In genomic region chr6:6557504-6557839, GRCh38 we compare ENCODE assay signal across 13 cellular contexts. TPM values are rescaled to one million over a fixed set of nuclear protein-coding genes. Genes with fewer than 3 reads are reported as not detected.
DNase-seq lines count a peak whose midpoint lies in the region; ATAC-seq, FAIRE-seq and TF ChIP-seq lines count a peak whose summit lies in the region.
"Had no signal": no experiment of that assay in that cellular context is flagged by ENCODE, and none has a peak within 500 bp of the region (broad histone marks: within the 10 kb centered on the region; RNA-seq: fewer than 3 reads in every experiment).

No MANE protein-coding gene starts in this region.

- FAIRE-seq in GM19239 (lab: Jason Lieb, UNC) (peak; percentile 4), islet of Langerhans (lab: Jason Lieb, UNC) (peak; percentile 68), D721Med (lab: Jason Lieb, UNC) (no peak)

- H3K9me3 ChIP-seq in RWPE2 (ENCODE audit: severe bottlenecking) (no peaks in the 10 kb centered on the region), mammary epithelial cell (replicated peaks; ENCODE audit: insufficient read depth, low read length) (no peaks in the 10 kb centered on the region)
- H3K9me3 ChIP-seq: BLaER1, Caco-2 had no signal

- ATAC-seq in RWPE2 (ENCODE audit: low read depth): no peak
- no peak for ATAC-seq in HG02973 (IDR thresholded peaks at IDR 0.05; ENCODE audit: unreplicated experiment)

- H3K4me1 ChIP-seq in RWPE2 (ENCODE audit: insufficient read depth, poor library complexity, severe bottlenecking) (peaks cover 21% of the 10 kb centered on the region), mammary epithelial cell (ENCODE audit: insufficient read depth, low read length) (peaks cover 11% of the 10 kb centered on the region)
- H3K4me1 ChIP-seq: BLaER1, Caco-2 had no signal

- no peak overlapping the region for H3K9ac ChIP-seq in mammary epithelial cell (ENCODE audit: insufficient read depth, low read length)
- H3K9ac ChIP-seq: BLaER1 had no signal

- H3K27ac ChIP-seq in RWPE2 (ENCODE audit: poor library complexity, severe bottlenecking): peak overlapping the region; percentile 34
- H3K27ac ChIP-seq in mammary epithelial cell (ENCODE audit: insufficient read depth, low read depth, low read length): no peak overlapping the region
- H3K27ac ChIP-seq: BLaER1 had no signal

- dilution Hi-C loops in mammary epithelial cell (cut with HindIII; ENCODE audit: low sequenced_read_pairs): no loop called here

- in situ Hi-C loops in mammary epithelial cell (cut with MboI; ENCODE audit: low sequenced_read_pairs in 2 of 2): no loop called here

- BruUV-seq in mammary epithelial cell (replicated peaks; lab: Mats Ljungman, UMichigan): no TSS peak

- H3K4me3 ChIP-seq in RWPE2 (ENCODE audit: severe bottlenecking): no peak overlapping the region
- no peak overlapping the region for H3K4me3 ChIP-seq in mammary epithelial cell (replicated peaks in 1 of 3; ENCODE audit: insufficient read depth in 1 of 3, low read depth in 2 of 3, low read length in 3 of 3)
- H3K4me3 ChIP-seq: BLaER1 had no signal

- H2AFZ ChIP-seq in mammary epithelial cell (ENCODE audit: low read depth, low read length): no peak overlapping the region

- DNase-seq in GM19239 (ENCODE audit: insufficient read length, low spot score) (no peak), RWPE2 (ENCODE audit: low spot score) (no peak), mammary epithelial cell (no peak), NCI-H2107 treated with DMSO at 0.1 percent for 48 hours (lab: John Stamatoyannopoulos, UW; ENCODE audit: unreplicated experiment) (no peak), D721Med (ENCODE audit: insufficient read length, low spot score) (no peak)
- DNase-seq in activated naive CD4-positive, alpha-beta T cell treated with Interleukin-2 at 50 U/mL for 16 hours: no peak
- DNase-seq: HCEC 1CT, HFFc6 had no signal

- H4K20me1 ChIP-seq in mammary epithelial cell (ENCODE audit: insufficient read depth, low read length): no peaks in the 10 kb centered on the region
- H4K20me1 ChIP-seq: BLaER1 had no signal

- intact Hi-C loops in mammary epithelial cell (cut with micrococcal nuclease): loop anchor here (5.0 kb wide), 1 partner anchor 880 kb away; no protein-coding TSS in a partner anchor

- H3K79me2 ChIP-seq in mammary epithelial cell (ENCODE audit: insufficient read depth, low read length): no peaks in the 10 kb centered on the region

- peak overlapping the region; percentile 41 for H3K4me2 ChIP-seq in mammary epithelial cell (ENCODE audit: insufficient read depth, low read depth, low read length)
- H3K4me2 ChIP-seq: BLaER1 had no signal

- H3K36me3 ChIP-seq in RWPE2 (ENCODE audit: low read depth): no peaks in the 10 kb centered on the region
- H3K36me3 ChIP-seq in mammary epithelial cell (ENCODE audit: insufficient read depth, low read length): no peaks in the 10 kb centered on the region
- H3K36me3 ChIP-seq: BLaER1 had no signal

- no peaks in the 10 kb centered on the region for H3K27me3 ChIP-seq in RWPE2 (ENCODE audit: insufficient read depth, poor library complexity, severe bottlenecking)
- H3K27me3 ChIP-seq in mammary epithelial cell (ENCODE audit: insufficient read depth, low read length): no peaks in the 10 kb centered on the region
- H3K27me3 ChIP-seq: BLaER1 had no signal

- WGBS in mammary epithelial cell (ENCODE audit: low coverage, missing lambda C conversion rate): 64% methylated on average over 4 of the region's 4 CpGs

- CTCF ChIA-PET in mammary epithelial cell (lab: Charles Lee; ENCODE audit: low non-redundant PET): interaction anchor here (0.8 kb wide), 1 partner anchor 89 kb away, joined by 6 read pairs; no protein-coding TSS in a partner anchor

- TF ChIP-seq CTCF in RWPE2 (IDR thresholded peaks at IDR 0.05; ENCODE audit: poor library complexity, severe bottlenecking): no peak
- TF ChIP-seq CTCF in mammary epithelial cell (conservative IDR thresholded peaks at IDR 0.05 in 1 of 2, IDR thresholded peaks at IDR 0.05 in 1 of 2; ENCODE audit: extremely low read depth in 1 of 2, insufficient read depth in 1 of 2, low read depth in 1 of 2, low read length in 2 of 2): no peak
- no peak for TF ChIP-seq CTCF in D721Med (IDR thresholded peaks at IDR 0.05; ENCODE audit: insufficient read depth, missing control alignments)

RNA-seq across cellular contexts. Expression of gene LY86, which starts 31.0 kb away (rescaled TPM):
- total RNA-seq in mammary epithelial cell: not detected
- polyA plus RNA-seq in mammary epithelial cell: not detected
- polyA minus RNA-seq in mammary epithelial cell: not detected
- total RNA-seq: Caco-2, H4, HFFc6 had no signal
